Comparison of ENCODE assay signal across 9 cellular contexts in the genomic region with DNA sequence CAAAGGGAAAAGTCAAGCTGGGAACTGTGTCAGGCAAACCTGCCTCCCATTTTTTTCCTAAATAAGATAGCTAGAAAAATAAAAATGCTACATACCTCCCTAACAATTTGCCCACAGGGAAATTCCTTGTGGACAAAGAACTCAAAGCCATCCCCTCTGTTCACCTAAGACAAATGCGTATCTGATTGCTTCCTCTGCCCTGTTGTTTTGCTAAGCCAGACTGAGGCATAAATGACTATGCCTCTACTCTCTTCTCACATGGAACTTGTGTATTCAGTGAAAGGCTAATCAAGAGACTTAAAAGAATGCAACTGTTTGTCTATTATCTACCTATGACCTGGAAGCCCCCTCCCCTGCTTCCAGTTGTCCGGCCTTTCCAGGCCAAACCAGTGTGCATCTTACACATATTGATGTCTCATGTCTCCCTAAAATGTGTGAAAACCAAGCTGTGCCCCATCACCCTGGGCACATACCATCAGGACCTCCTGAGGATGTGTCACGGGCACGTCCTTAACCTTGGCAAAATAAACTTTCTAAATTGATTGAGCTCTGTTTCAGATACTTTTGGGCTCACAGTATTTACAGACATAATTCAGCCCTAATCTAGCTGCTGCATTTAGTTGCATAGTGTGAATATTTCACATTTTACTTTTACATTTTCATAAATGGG. TPM values are rescaled to one million over a fixed set of nuclear protein-coding genes. Genes with fewer than 3 reads are reported as not detected.
DNase-seq lines count a peak whose midpoint lies in the region; ATAC-seq and TF ChIP-seq lines count a peak whose summit lies in the region.
"Had no signal": no experiment of that assay in that cellular context is flagged by ENCODE, and none has a peak within 500 bp of the region (broad histone marks: within the 10 kb centered on the region; RNA-seq: fewer than 3 reads in every experiment).

No MANE protein-coding gene starts in this region.

- CTCF ChIA-PET in activated CD4-positive, alpha-beta T cell treated with anti-CD3 and anti-CD28 coated beads, Interleukin-2, amount 10 ng/mL, durations not matched to agents 7 days and 5 days (lab: Charles Lee) = interaction anchor here (0.6 to 13.9 kb wide), 12 partner anchors 9 to 127 kb away, joined by 3 to 246 read pairs (median 3); a partner anchor contains a TSS

- H3K27ac ChIP-seq in liver (ENCODE audit: low read depth in 1 of 2, low read length in 2 of 2) = peak overlapping the region; percentile 56 to 77
- H3K27ac ChIP-seq in temporal lobe (ENCODE audit: low read depth, low read length) = peak overlapping the region; percentile 44

- 58% methylated on average over 4 of the region's 4 CpGs for WGBS in liver

- H3K27ac Mint-ChIP-seq in activated CD4-positive, alpha-beta T cell treated with anti-CD3 and anti-CD28 coated beads, Interleukin-2, amount 10 ng/mL, durations not matched to agents 7 days and 5 days = peak overlapping the region; percentile 93
- H3K27ac Mint-ChIP-seq in activated naive CD8-positive, alpha-beta T cell treated with anti-CD3 and anti-CD28 coated beads, Interleukin-2, amount 10 ng/mL, durations not matched to agents 7 days and 5 days = peak overlapping the region; percentile 76

- H3K27me3 Mint-ChIP-seq in activated CD4-positive, alpha-beta T cell treated with anti-CD3 and anti-CD28 coated beads, Interleukin-2, amount 10 ng/mL, durations not matched to agents 7 days and 5 days = no peaks in the 10 kb centered on the region
- no peaks in the 10 kb centered on the region for H3K27me3 Mint-ChIP-seq in activated naive CD8-positive, alpha-beta T cell treated with anti-CD3 and anti-CD28 coated beads, Interleukin-2, amount 10 ng/mL, durations not matched to agents 7 days and 5 days

- no peaks in the 10 kb centered on the region for H3K36me3 ChIP-seq in liver (ENCODE audit: control insufficient read depth in 4 of 4, insufficient read depth in 3 of 4, low read depth in 1 of 4, low read length in 3 of 4)

- no peak for TF ChIP-seq RAD21 in liver (IDR thresholded peaks at IDR 0.05)

- peaks cover 85% of the 10 kb centered on the region for H3K4me1 Mint-ChIP-seq in activated CD4-positive, alpha-beta T cell treated with anti-CD3 and anti-CD28 coated beads, Interleukin-2, amount 10 ng/mL, durations not matched to agents 7 days and 5 days
- H3K4me1 Mint-ChIP-seq in activated naive CD8-positive, alpha-beta T cell treated with anti-CD3 and anti-CD28 coated beads, Interleukin-2, amount 10 ng/mL, durations not matched to agents 7 days and 5 days = peaks cover 71% of the 10 kb centered on the region

- H3K36me3 Mint-ChIP-seq in activated CD4-positive, alpha-beta T cell treated with anti-CD3 and anti-CD28 coated beads, Interleukin-2, amount 10 ng/mL, durations not matched to agents 7 days and 5 days (ENCODE audit: low read depth) = peaks cover 71% of the 10 kb centered on the region
- H3K36me3 Mint-ChIP-seq in activated naive CD8-positive, alpha-beta T cell treated with anti-CD3 and anti-CD28 coated beads, Interleukin-2, amount 10 ng/mL, durations not matched to agents 7 days and 5 days = peaks cover 41% of the 10 kb centered on the region

- H3K4me1 ChIP-seq in liver (ENCODE audit: control insufficient read depth in 4 of 4, insufficient read depth in 4 of 4, low read length in 3 of 4) = peaks cover 30 to 74% (median 45%) of the 10 kb centered on the region in 4 donors

- no peak for TF ChIP-seq CTCF in liver (IDR thresholded peaks at IDR 0.05; ENCODE audit: low read depth, low read length, missing input control)

- no peaks in the 10 kb centered on the region for H3K27me3 ChIP-seq in liver (ENCODE audit: control insufficient read depth in 4 of 4, insufficient read depth in 4 of 4, low read length in 3 of 4)

- peaks cover 3% of the 10 kb centered on the region for H3K9me3 Mint-ChIP-seq in activated CD4-positive, alpha-beta T cell treated with anti-CD3 and anti-CD28 coated beads, Interleukin-2, amount 10 ng/mL, durations not matched to agents 7 days and 5 days
- H3K9me3 Mint-ChIP-seq in activated naive CD8-positive, alpha-beta T cell treated with anti-CD3 and anti-CD28 coated beads, Interleukin-2, amount 10 ng/mL, durations not matched to agents 7 days and 5 days = no peaks in the 10 kb centered on the region

- H3K9ac ChIP-seq in liver (ENCODE audit: low read depth in 1 of 2, low read length in 2 of 2) = peak overlapping the region in 1 of 2 donors; percentile 12

- H3K4me3 ChIP-seq in liver (ENCODE audit: low read depth in 1 of 3, low read length in 3 of 3) = no peak overlapping the region

- peak overlapping the region; percentile 31 for H3K4me3 Mint-ChIP-seq in activated CD4-positive, alpha-beta T cell treated with anti-CD3 and anti-CD28 coated beads, Interleukin-2, amount 10 ng/mL, durations not matched to agents 7 days and 5 days
- peak overlapping the region; percentile 80 for H3K4me3 Mint-ChIP-seq in activated naive CD8-positive, alpha-beta T cell treated with anti-CD3 and anti-CD28 coated beads, Interleukin-2, amount 10 ng/mL, durations not matched to agents 7 days and 5 days

- no peak for ATAC-seq in activated naive CD8-positive, alpha-beta T cell treated with anti-CD3 and anti-CD28 coated beads, Interleukin-2, amount 10 ng/mL, durations not matched to agents 7 days and 5 days (ENCODE audit: low read depth)

- POLR2A ChIA-PET in activated CD4-positive, alpha-beta T cell treated with anti-CD3 and anti-CD28 coated beads, Interleukin-2, amount 10 ng/mL, durations not matched to agents 7 days and 5 days (lab: Charles Lee) = interaction anchor here (0.6 to 1.4 kb wide), 4 partner anchors 8 to 335 kb away, joined by 3 to 4 read pairs (median 4); no protein-coding TSS in a partner anchor
- POLR2A ChIA-PET in activated naive CD8-positive, alpha-beta T cell treated with anti-CD3 and anti-CD28 coated beads, Interleukin-2, amount 10 ng/mL, durations not matched to agents 7 days and 5 days (lab: Charles Lee) = interaction anchor here (0.5 to 8.3 kb wide), 9 partner anchors 10 to 107 kb away, joined by 3 to 84 read pairs (median 14); a partner anchor contains a TSS

- H3K9me3 ChIP-seq in liver (ENCODE audit: control insufficient read depth in 4 of 4, low read length in 3 of 4) = no peaks in the 10 kb centered on the region

- no peak for DNase-seq in activated CD4-positive, alpha-beta T cell treated with anti-CD3 and anti-CD28 coated beads, Interleukin-2, amount 10 ng/mL, durations not matched to agents 7 days and 5 days
- DNase-seq in activated CD4-positive, alpha-beta T cell treated with anti-CD3 and anti-CD28 coated beads for 4 hours = no peak
- no peak for DNase-seq in activated naive CD8-positive, alpha-beta T cell treated with anti-CD3 and anti-CD28 coated beads, Interleukin-2, amount 10 ng/mL, durations not matched to agents 7 days and 5 days
- no peak for DNase-seq in GDM1 (lab: John Stamatoyannopoulos, UW)
- DNase-seq in glomerular visceral epithelial cell (ENCODE audit: extremely low spot score) = no peak
- no peak for DNase-seq in NCI-H446 (lab: John Stamatoyannopoulos, UW)
- DNase-seq: SHP77 had no signal

TF ChIP-seq in liver, 16 proteins besides CTCF, POLR2A, EP300 and RAD21 (continues in another document):
- TF ChIP-seq NR2F2 (IDR thresholded peaks at IDR 0.05) (no peak), JUND (IDR thresholded peaks at IDR 0.05) (no peak), HNF4G (IDR thresholded peaks at IDR 0.05) (no peak), HNF4A (conservative IDR thresholded peaks at IDR 0.05) (no peak), YY1 (IDR thresholded peaks at IDR 0.05) (no peak), FOXA1 (IDR thresholded peaks at IDR 0.05) (no peak)
- TF ChIP-seq, protein P1, sequence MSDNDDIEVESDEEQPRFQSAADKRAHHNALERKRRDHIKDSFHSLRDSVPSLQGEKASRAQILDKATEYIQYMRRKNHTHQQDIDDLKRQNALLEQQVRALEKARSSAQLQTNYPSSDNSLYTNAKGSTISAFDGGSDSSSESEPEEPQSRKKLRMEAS (IDR thresholded peaks at IDR 0.05) = no peak
- TF ChIP-seq, protein P2, sequence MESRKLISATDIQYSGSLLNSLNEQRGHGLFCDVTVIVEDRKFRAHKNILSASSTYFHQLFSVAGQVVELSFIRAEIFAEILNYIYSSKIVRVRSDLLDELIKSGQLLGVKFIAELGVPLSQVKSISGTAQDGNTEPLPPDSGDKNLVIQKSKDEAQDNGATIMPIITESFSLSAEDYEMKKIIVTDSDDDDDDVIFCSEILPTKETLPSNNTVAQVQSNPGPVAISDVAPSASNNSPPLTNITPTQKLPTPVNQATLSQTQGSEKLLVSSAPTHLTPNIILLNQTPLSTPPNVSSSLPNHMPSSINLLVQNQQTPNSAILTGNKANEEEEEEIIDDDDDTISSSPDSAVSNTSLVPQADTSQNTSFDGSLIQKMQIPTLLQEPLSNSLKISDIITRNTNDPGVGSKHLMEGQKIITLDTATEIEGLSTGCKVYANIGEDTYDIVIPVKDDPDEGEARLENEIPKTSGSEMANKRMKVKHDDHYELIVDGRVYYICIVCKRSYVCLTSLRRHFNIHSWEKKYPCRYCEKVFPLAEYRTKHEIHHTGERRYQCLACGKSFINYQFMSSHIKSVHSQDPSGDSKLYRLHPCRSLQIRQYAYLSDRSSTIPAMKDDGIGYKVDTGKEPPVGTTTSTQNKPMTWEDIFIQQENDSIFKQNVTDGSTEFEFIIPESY (IDR thresholded peaks at IDR 0.05) = no peak

RNA-seq across cellular contexts. Expression of a gene that starts 15.8 kb away (rescaled TPM):
- total RNA-seq in activated CD4-positive, alpha-beta T cell treated with anti-CD3 and anti-CD28 coated beads, Interleukin-2, amount 10 ng/mL, durations not matched to agents 7 days and 5 days = 100 to 1,000 TPM; 129 to 148 TPM
- total RNA-seq in activated naive CD8-positive, alpha-beta T cell treated with anti-CD3 and anti-CD28 coated beads, Interleukin-2, amount 10 ng/mL, durations not matched to agents 7 days and 5 days = 100 to 1,000 TPM; 218 to 236 TPM
- 10 to 100 TPM; 70.5 to 90.2 TPM for total RNA-seq in liver
- 10 to 100 TPM; 13.9 to 28.3 TPM for polyA plus RNA-seq in liver
- 93.4 TPM for total RNA-seq in temporal lobe
